In the genomic region with DNA sequence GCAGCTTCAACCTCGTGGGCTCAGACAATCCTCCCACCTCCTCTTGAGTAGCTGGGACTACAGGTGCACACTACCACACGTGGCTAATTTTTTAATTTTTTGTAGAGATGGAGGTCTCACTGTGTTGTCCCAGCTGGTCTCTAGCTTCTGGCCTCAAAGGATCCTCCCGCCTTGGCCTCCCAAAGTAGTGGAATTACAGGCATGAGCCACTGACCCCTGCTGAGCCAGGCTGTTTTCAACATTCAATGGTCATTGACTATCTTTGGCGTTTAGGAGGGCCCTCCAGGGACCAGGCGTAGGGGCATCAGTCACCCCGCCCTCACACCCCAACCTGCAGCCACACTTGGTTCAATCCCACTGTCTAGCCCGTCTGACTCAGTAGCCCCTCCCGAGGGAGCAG, we compare ENCODE assay signal across 26 cellular contexts. TPM values are rescaled to one million over a fixed set of nuclear protein-coding genes. Genes with fewer than 3 reads are reported as not detected.
"Had no signal": no experiment of that assay in that cellular context is flagged by ENCODE, and none has a peak within 500 bp of the region (broad histone marks: within the 10 kb centered on the region; RNA-seq: fewer than 3 reads in every experiment).

No MANE protein-coding gene starts in this region.

- H3K27me3 ChIP-seq: esophagus muscularis mucosa, heart left ventricle, neutrophil, sigmoid colon, stomach, transverse colon had no signal

- H3K4me3 Mint-ChIP-seq: dendritic cell treated with granulocyte-macrophage colony-stimulating factor and Interleukin-4, amounts not matched to agents 40 ng/mL and 50 ng/mL, for 4 days; effector memory CD8-positive, alpha-beta T cell; nephron progenitor cell had no signal

- H3K27ac ChIP-seq: epithelial cell of prostate, esophagus muscularis mucosa, heart left ventricle, neutrophil, sigmoid colon, skin epidermis, stomach, thoracic aorta, transverse colon had no signal

- H3K36me3 ChIP-seq: thoracic aorta, transverse colon had no signal

- H3K4me3 ChIP-seq: esophagus muscularis mucosa, heart left ventricle, lung, sigmoid colon, skin epidermis, stomach, thoracic aorta, transverse colon had no signal

- H3K27ac Mint-ChIP-seq: dendritic cell treated with granulocyte-macrophage colony-stimulating factor and Interleukin-4, amounts not matched to agents 40 ng/mL and 50 ng/mL, for 4 days; effector memory CD8-positive, alpha-beta T cell; nephron progenitor cell had no signal

- ATAC-seq: effector memory CD8-positive, alpha-beta T cell; heart left ventricle; left colon; left ventricle myocardium superior; naive thymus-derived CD4-positive, alpha-beta T cell had no signal

- H3K9me3 Mint-ChIP-seq: dendritic cell treated with granulocyte-macrophage colony-stimulating factor and Interleukin-4, amounts not matched to agents 40 ng/mL and 50 ng/mL, for 4 days; effector memory CD8-positive, alpha-beta T cell; naive thymus-derived CD4-positive, alpha-beta T cell; nephron progenitor cell had no signal

- DNase-seq: effector memory CD8-positive, alpha-beta T cell; foreskin fibroblast; heart left ventricle; hippocampal formation; left colon; left ventricle myocardium superior; naive thymus-derived CD4-positive, alpha-beta T cell; nephron progenitor cell; sigmoid colon; stimulated activated CD4-positive, alpha-beta T cell treated with anti-CD3 and anti-CD28 coated beads, Interleukin-12 subunit alpha, Interleukin-12 subunit beta, amount 100 ng/mL, for 4 hours; stimulated activated naive CD4-positive, alpha-beta T cell; stomach; substantia nigra; transverse colon had no signal

- H3K27me3 Mint-ChIP-seq: dendritic cell treated with granulocyte-macrophage colony-stimulating factor and Interleukin-4, amounts not matched to agents 40 ng/mL and 50 ng/mL, for 4 days; effector memory CD8-positive, alpha-beta T cell; naive thymus-derived CD4-positive, alpha-beta T cell had no signal

- H3K9me3 ChIP-seq: esophagus muscularis mucosa, heart left ventricle, neutrophil, sigmoid colon, stomach, thoracic aorta, transverse colon had no signal

RNA-seq across cellular contexts. Expression of a gene that starts 11.0 kb away (rescaled TPM):
- total RNA-seq: esophagus muscularis mucosa; kidney epithelial cell; left colon; lung; mononuclear cell; naive thymus-derived CD4-positive, alpha-beta T cell; osteoblast; pulmonary artery endothelial cell; sigmoid colon; stomach; thoracic aorta; urinary bladder had no signal

RNA-seq across cellular contexts. Expression of a gene that starts 58.2 kb away (rescaled TPM):
- total RNA-seq: esophagus muscularis mucosa; heart left ventricle; kidney epithelial cell; left colon; left ventricle myocardium superior; mononuclear cell; naive thymus-derived CD4-positive, alpha-beta T cell; osteoblast; sigmoid colon; thoracic aorta; transverse colon; urinary bladder had no signal
